22 cellular contexts compared by ENCODE assay signal in the genomic region with DNA sequence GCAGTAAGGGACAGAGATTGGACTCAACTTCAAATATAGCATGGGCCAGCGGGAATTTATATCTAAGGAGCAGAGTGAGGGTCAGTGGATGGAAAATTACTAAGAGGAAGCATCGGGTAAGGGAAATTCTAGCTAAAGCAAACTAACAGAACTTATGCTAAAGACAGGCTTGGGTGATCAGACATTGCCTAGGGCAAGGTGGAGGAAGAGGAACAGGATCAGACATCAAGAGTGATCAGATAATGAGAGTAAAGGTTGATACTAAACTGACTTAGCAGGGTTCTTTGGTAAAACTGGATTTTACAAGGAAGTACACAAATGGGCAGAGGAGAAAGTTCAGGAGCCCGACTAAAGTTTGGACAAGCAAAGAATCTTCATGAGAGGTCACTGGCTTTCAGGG.
"Had no signal": no experiment of that assay in that cellular context is flagged by ENCODE, and none has a peak within 500 bp of the region (broad histone marks: within the 10 kb centered on the region; RNA-seq: fewer than 3 reads in every experiment).

No MANE protein-coding gene starts in this region.

- H3K27ac ChIP-seq: gastrocnemius medialis, left lung, neural progenitor cell, prostate gland, sigmoid colon, spleen, testis, tibial artery, upper lobe of right lung, uterus had no signal

- ATAC-seq: gastrocnemius medialis; left cardiac atrium; left lung; naive thymus-derived CD4-positive, alpha-beta T cell; right cardiac atrium; stimulated activated memory B cell treated with anti-CD40 and anti-IgM and Interleukin-4, amounts not matched to agents 10 μg/mL and 1 μg/mL and 100 μg/mL, for 72 hours; stimulated activated naive CD8-positive, alpha-beta T cell treated with anti-CD3 and anti-CD28 coated beads, Interleukin-15, Interleukin-2, amounts not matched to agents 100 U/mL and 50 U/mL, for 24 hours; upper lobe of right lung had no signal

- H3K4me1 ChIP-seq: gastrocnemius medialis, left lung, neural progenitor cell, prostate gland, sigmoid colon, spleen, testis, tibial artery, upper lobe of right lung, uterus had no signal

- H3K9ac ChIP-seq: neural progenitor cell had no signal

- H3K4me2 ChIP-seq: neural progenitor cell had no signal

- H3K4me3 ChIP-seq: gastrocnemius medialis, left lung, neural progenitor cell, prostate gland, sigmoid colon, spleen, testis, tibial artery, upper lobe of right lung, uterus had no signal

- H3K27me3 ChIP-seq: gastrocnemius medialis, left lung, neural progenitor cell, sigmoid colon, spleen, testis, tibial artery, upper lobe of right lung, uterus had no signal

- H3K9me3 ChIP-seq: gastrocnemius medialis, left lung, prostate gland, sigmoid colon, spleen, testis, tibial artery, upper lobe of right lung, uterus had no signal

- H2AFZ ChIP-seq: neural progenitor cell had no signal

- H3K36me3 ChIP-seq: gastrocnemius medialis, left lung, neural progenitor cell, prostate gland, sigmoid colon, spleen, tibial artery, upper lobe of right lung, uterus had no signal

- DNase-seq: cortex of kidney; gastrocnemius medialis; head of caudate nucleus; kidney; left cardiac atrium; left lung; mesenchymal stem cell; midbrain; naive thymus-derived CD4-positive, alpha-beta T cell; right cardiac atrium; sigmoid colon; spleen; stimulated activated CD4-positive, alpha-beta T cell treated with anti-CD3 and anti-CD28 coated beads, Interleukin-4, amount 100 ng/mL, for 4 hours; stimulated activated naive CD8-positive, alpha-beta T cell treated with anti-CD3 and anti-CD28 coated beads, Interleukin-15, Interleukin-2, amounts not matched to agents 100 U/mL and 50 U/mL, for 24 hours; substantia nigra; testis; tibial artery; upper lobe of right lung; uterus had no signal
